10 cellular contexts compared by ENCODE assay signal in genomic region chr7:155372782-155373358, GRCh38.
DNase-seq lines count a peak whose midpoint lies in the region; ATAC-seq and TF ChIP-seq lines count a peak whose summit lies in the region.
"Had no signal": no experiment of that assay in that cellular context is flagged by ENCODE, and none has a peak within 500 bp of the region (broad histone marks: within the 10 kb centered on the region; RNA-seq: fewer than 3 reads in every experiment).

No MANE protein-coding gene starts in this region.

- no peak for DNase-seq in T-helper 2 cell treated with Interferon-gamma antibody and Interleukin-4, amounts not matched to agents 5 μg/mL and 100 μg/mL, for 36 hours (ENCODE audit: low spot score)
- no peak for DNase-seq in T-helper 2 cell
- no peak for DNase-seq in left ventricle myocardium inferior
- no peak for DNase-seq in smooth muscle cell (lab: John Stamatoyannopoulos, UW; ENCODE audit: unreplicated experiment)
- DNase-seq in OCI-M1 (lab: John Stamatoyannopoulos, UW), result no peak
- DNase-seq in A172 (ENCODE audit: low spot score), result no peak
- DNase-seq: hippocampal formation had no signal

- no peak overlapping the region for H3K9ac ChIP-seq in smooth muscle cell (ENCODE audit: low read depth)

- H3K27ac Mint-ChIP-seq in T-helper 2 cell treated with Interferon-gamma antibody and Interleukin-4, amounts not matched to agents 5 μg/mL and 100 μg/mL, for 36 hours, result no peak overlapping the region
- peak overlapping the region; percentile 80 to 91 (median 84) for H3K27ac Mint-ChIP-seq in IgD-negative memory B cell

- no peaks in the 10 kb centered on the region for H3F3A ChIP-seq in smooth muscle cell (ENCODE audit: low read depth)

- H3K4me1 Mint-ChIP-seq in T-helper 2 cell treated with Interferon-gamma antibody and Interleukin-4, amounts not matched to agents 5 μg/mL and 100 μg/mL, for 36 hours (ENCODE audit: low read depth), result peaks cover 16% of the 10 kb centered on the region
- peaks cover 20 to 31% (median 29%) of the 10 kb centered on the region in 3 donors for H3K4me1 Mint-ChIP-seq in IgD-negative memory B cell

- H3K79me2 ChIP-seq in smooth muscle cell (ENCODE audit: low read depth), result no peaks in the 10 kb centered on the region

- peaks cover 96% of the 10 kb centered on the region for H3K27me3 ChIP-seq in left ventricle myocardium inferior (ENCODE audit: low read depth)
- peaks cover 92% of the 10 kb centered on the region for H3K27me3 ChIP-seq in smooth muscle cell (ENCODE audit: low read depth)

- H3K9me3 ChIP-seq in left ventricle myocardium inferior (replicated peaks), result no peaks in the 10 kb centered on the region
- no peaks in the 10 kb centered on the region for H3K9me3 ChIP-seq in smooth muscle cell (replicated peaks; ENCODE audit: low read depth)

- H2AFZ ChIP-seq in smooth muscle cell (ENCODE audit: low read depth), result no peak overlapping the region

- H3K36me3 ChIP-seq in left ventricle myocardium inferior, result no peaks in the 10 kb centered on the region
- no peaks in the 10 kb centered on the region for H3K36me3 ChIP-seq in smooth muscle cell (ENCODE audit: low read depth)
- H3K36me3 ChIP-seq: cardiac muscle cell had no signal

- H3K27me3 Mint-ChIP-seq in T-helper 2 cell treated with Interferon-gamma antibody and Interleukin-4, amounts not matched to agents 5 μg/mL and 100 μg/mL, for 36 hours (ENCODE audit: low read depth), result peaks cover 77% of the 10 kb centered on the region
- peaks cover 55% of the 10 kb centered on the region for H3K27me3 Mint-ChIP-seq in IgD-negative memory B cell

- peak overlapping the region; percentile 57 for H3K4me3 Mint-ChIP-seq in T-helper 2 cell treated with Interferon-gamma antibody and Interleukin-4, amounts not matched to agents 5 μg/mL and 100 μg/mL, for 36 hours
- H3K4me3 Mint-ChIP-seq in IgD-negative memory B cell, result peak overlapping the region; percentile 70 to 94 (median 84)

- peaks cover 49% of the 10 kb centered on the region for H3K4me1 ChIP-seq in left ventricle myocardium inferior
- H3K4me1 ChIP-seq in smooth muscle cell (ENCODE audit: low read depth), result peaks cover 4% of the 10 kb centered on the region

- no peaks in the 10 kb centered on the region for H3K9me3 Mint-ChIP-seq in T-helper 2 cell treated with Interferon-gamma antibody and Interleukin-4, amounts not matched to agents 5 μg/mL and 100 μg/mL, for 36 hours
- no peaks in the 10 kb centered on the region for H3K9me3 Mint-ChIP-seq in IgD-negative memory B cell

- H4K20me1 ChIP-seq in smooth muscle cell (ENCODE audit: low read depth), result no peaks in the 10 kb centered on the region

- H3K4me2 ChIP-seq in smooth muscle cell, result peak overlapping the region; percentile 82

- 3% methylated on average over 28 of the region's 28 CpGs for WGBS in smooth muscle cell (ENCODE audit: low lambda C conversion rate)

- intact Hi-C loops in left ventricle myocardium inferior (cut with micrococcal nuclease), result no loop called here

- no peak for TF ChIP-seq CTCF in left ventricle myocardium inferior (IDR thresholded peaks at IDR 0.05; ENCODE audit: borderline replicate concordance)
- no peak for TF ChIP-seq CTCF in smooth muscle cell (IDR thresholded peaks at IDR 0.05; ENCODE audit: borderline replicate concordance, insufficient read depth, poor library complexity, severe bottlenecking)

- no peak for ATAC-seq in GM21576 (IDR thresholded peaks at IDR 0.05; ENCODE audit: unreplicated experiment)

- H3K36me3 Mint-ChIP-seq in T-helper 2 cell treated with Interferon-gamma antibody and Interleukin-4, amounts not matched to agents 5 μg/mL and 100 μg/mL, for 36 hours (ENCODE audit: low read depth), result peaks cover 5% of the 10 kb centered on the region
- H3K36me3 Mint-ChIP-seq in IgD-negative memory B cell, result peaks cover 2% of the 10 kb centered on the region

- H3K27ac ChIP-seq in left ventricle myocardium inferior (replicated peaks) (no peak overlapping the region), smooth muscle cell (ENCODE audit: low read depth) (no peak overlapping the region)
- H3K27ac ChIP-seq: cardiac muscle cell had no signal

- peak overlapping the region; percentile 55 for H3K4me3 ChIP-seq in left ventricle myocardium inferior
- H3K4me3 ChIP-seq in smooth muscle cell, result peak overlapping the region; percentile 37
- H3K4me3 ChIP-seq: cardiac muscle cell had no signal
